21 cellular contexts compared by ENCODE assay signal in the genomic region with DNA sequence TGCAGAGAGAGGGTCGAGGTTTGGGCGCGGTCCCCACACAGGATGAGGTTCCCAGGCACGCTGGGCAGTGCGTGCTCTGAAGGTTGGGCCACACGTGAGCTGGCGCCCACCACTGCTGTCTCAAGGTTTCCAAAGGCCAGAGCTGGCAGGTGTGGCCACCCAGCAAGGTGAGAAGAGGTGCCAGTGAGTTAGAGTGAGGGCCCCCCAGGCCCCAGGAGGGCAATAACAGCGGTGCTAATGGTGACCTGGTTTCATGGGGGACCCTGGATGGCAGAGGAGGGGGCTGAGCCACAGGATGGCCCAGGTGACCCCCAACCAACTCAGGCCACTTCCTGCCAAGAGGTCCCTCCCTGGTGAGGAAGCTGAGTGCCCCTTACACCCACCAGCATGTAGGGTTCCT.
"Had no signal": no experiment of that assay in that cellular context is flagged by ENCODE, and none has a peak within 500 bp of the region (broad histone marks: within the 10 kb centered on the region; RNA-seq: fewer than 3 reads in every experiment).

No MANE protein-coding gene starts in this region.

- H3K36me3 ChIP-seq: MG63, SJCRH30 had no signal

- H3K27ac ChIP-seq: RWPE1, SJCRH30 had no signal

- H3K27me3 ChIP-seq: MG63 had no signal

- H3K4me3 ChIP-seq: MG63, SJCRH30 had no signal

- ATAC-seq: Panc1, PC-3, SK-N-SH treated with all-trans-retinoic acid at 6 μM for 48 hours had no signal

- DNase-seq: IMR-90, Karpas-422, KG1, NCI-H1092, NCI-H1105 treated with DMSO at 0.1 percent for 48 hours, NCI-H1417 treated with DMSO at 0.1 percent for 48 hours, NCI-H146, NCI-H1694 treated with DMSO at 0.1 percent for 48 hours, NCI-H1930, NCI-H2081, NCI-H2107, NCI-H2227 treated with DMSO at 0.1 percent for 48 hours, NCI-H526 treated with DMSO at 0.1 percent for 48 hours, NCI-H748 treated with DMSO at 0.1 percent for 48 hours, PC-3, SHP77 treated with DMSO at 0.1 percent for 48 hours, SJCRH30 had no signal

- H3K9me3 ChIP-seq: MG63, SJCRH30 had no signal

- H3K4me1 ChIP-seq: SJCRH30 had no signal
